ENCODE assay signal across 9 cellular contexts in the genomic region with DNA sequence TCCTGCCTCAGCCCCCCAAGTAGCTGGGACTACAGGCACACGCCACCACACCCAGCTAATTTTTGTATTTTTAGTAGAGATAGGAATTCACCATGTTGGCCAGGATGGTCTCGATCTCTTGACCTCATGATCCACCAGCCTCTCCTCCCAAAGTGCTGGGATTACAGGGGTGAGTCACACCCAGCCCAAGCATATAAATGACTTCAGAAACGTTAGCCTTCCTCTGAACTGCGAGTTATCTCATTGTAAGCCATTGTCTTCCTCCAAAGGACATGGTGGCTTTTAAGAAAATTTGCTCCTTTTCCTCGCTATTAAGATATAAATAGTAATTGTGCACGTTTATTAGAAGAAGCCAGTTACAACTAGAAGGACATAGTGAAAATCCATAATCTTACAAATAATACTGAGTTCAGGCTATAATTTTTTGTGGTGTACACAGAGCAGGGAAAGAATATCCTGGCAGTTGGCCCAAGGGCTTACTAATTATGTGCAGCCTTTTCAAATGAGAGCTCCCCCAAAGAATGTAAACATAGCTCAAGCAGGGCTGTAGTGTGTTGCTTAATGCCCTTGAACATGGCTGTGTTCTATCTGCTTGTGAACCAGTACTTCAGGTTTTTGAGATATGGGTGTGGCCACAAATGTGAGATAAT.
A peak's percentile ranks its signal among the peaks of the same experiment; 100 is the strongest.
DNase-seq lines count a peak whose midpoint lies in the region; ATAC-seq and TF ChIP-seq lines count a peak whose summit lies in the region.
"Had no signal": no experiment of that assay in that cellular context is flagged by ENCODE, and none has a peak within 500 bp of the region (broad histone marks: within the 10 kb centered on the region; RNA-seq: fewer than 3 reads in every experiment).

No MANE protein-coding gene starts in this region.

- DNase-seq in BE2C (peak; percentile 11), NCI-H1092 treated with DMSO at 0.1 percent for 48 hours (lab: John Stamatoyannopoulos, UW) (peak; percentile 85), T1000 (lab: John Stamatoyannopoulos, UW) (peak; percentile 14), left kidney (ENCODE audit: low read depth, low spot score) (peak; percentile 61), occipital lobe (lab: John Stamatoyannopoulos, UW) (no peak)
- DNase-seq in stimulated activated naive CD4-positive, alpha-beta T cell (lab: John Stamatoyannopoulos, UW): no peak
- DNase-seq: stimulated activated CD8-positive, alpha-beta memory T cell treated with anti-CD3 and anti-CD28 coated beads, Interleukin-4, amount 100 ng/mL, for 48 hours had no signal

- ATAC-seq in HG02970 (IDR thresholded peaks at IDR 0.05; ENCODE audit: low FRiP score, unreplicated experiment) (no peak), HG03469 (IDR thresholded peaks at IDR 0.05; ENCODE audit: unreplicated experiment) (no peak)

- no peak overlapping the region for H3K4me3 ChIP-seq in BE2C (ENCODE audit: low read depth, low read length)

- H3K27me3 ChIP-seq in BE2C: no peaks in the 10 kb centered on the region

- H3K36me3 ChIP-seq in BE2C: peaks cover 4% of the 10 kb centered on the region; the same call in 1 of the 2 replicates

- no peak for TF ChIP-seq CTCF in BE2C (IDR thresholded peaks at IDR 0.05; ENCODE audit: low read depth, low read length)

- H3K9me3 ChIP-seq in BE2C: no peaks in the 10 kb centered on the region

- H3K4me1 ChIP-seq in BE2C: peaks cover 9% of the 10 kb centered on the region

Comparison
In these comparisons a context has a peak if more than half of its experiments do, and no peak if none do; other contexts are left out.
1. DNase-seq: peak in BE2C (single experiment), NCI-H1092 treated with DMSO at 0.1 percent for 48 hours (single experiment), T1000 (single experiment) and left kidney (single experiment); none in stimulated activated naive CD4-positive, alpha-beta T cell (0 of 6) and occipital lobe (single experiment).